14 cellular contexts compared by ENCODE assay signal in the genomic region with DNA sequence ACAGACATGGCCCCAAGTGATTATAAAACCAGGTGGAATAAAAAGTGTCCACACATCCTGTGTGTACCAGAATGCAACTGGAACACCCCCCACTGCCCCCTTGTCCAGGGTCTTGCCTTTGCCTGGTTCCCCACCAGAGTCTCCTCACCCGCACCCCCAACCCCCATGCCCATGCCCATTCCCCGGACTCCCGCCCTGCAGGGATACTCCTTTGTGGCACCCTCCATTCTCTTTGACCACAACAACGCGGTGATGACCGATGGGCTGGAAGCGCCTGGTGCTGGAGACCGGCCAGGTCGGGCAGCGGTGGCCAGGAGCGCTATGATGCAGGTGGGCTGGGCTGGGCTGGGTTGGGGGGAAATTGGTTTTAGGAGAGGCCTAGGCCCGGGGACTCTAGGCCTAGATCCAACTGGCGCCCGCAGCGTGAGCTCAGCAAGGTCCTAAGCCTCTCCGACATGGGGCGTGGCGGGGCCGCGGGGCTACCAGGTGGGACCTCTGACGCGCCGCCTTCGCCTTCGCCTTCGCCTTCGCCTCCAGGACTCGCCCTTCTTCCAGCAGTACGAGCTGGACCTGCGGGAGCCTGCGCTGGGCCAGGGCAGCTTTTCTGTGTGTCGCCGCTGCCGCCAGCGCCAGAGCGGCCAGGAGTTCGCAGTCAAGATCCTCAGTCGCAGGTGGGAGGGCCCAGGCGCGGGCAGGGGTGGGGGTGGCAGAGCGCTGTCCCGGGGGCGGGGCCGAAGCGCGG. TPM values are rescaled to one million over a fixed set of nuclear protein-coding genes. Genes with fewer than 3 reads are reported as not detected.
DNase-seq lines count a peak whose midpoint lies in the region; ATAC-seq and TF ChIP-seq lines count a peak whose summit lies in the region.
"Had no signal": no experiment of that assay in that cellular context is flagged by ENCODE, and none has a peak within 500 bp of the region (broad histone marks: within the 10 kb centered on the region; RNA-seq: fewer than 3 reads in every experiment).

No MANE protein-coding gene starts in this region.

- no peaks in the 10 kb centered on the region for H3K27me3 ChIP-seq in GM23338 (ENCODE audit: insufficient read depth)
- H3K27me3 ChIP-seq in IMR-90 (ENCODE audit: control insufficient read depth, insufficient read depth, low read length): no peaks in the 10 kb centered on the region
- no peaks in the 10 kb centered on the region for H3K27me3 ChIP-seq in osteoblast (ENCODE audit: insufficient read depth, low read length)
- H3K27me3 ChIP-seq: BLaER1 had no signal

- H3K4me1 Mint-ChIP-seq in GM23338: peaks cover 6% of the 10 kb centered on the region; the same call in 2 of the 3 replicates
- H3K4me1 Mint-ChIP-seq in activated naive CD8-positive, alpha-beta T cell treated with anti-CD3 and anti-CD28 coated beads for 36 hours: peaks cover 2% of the 10 kb centered on the region

- no peak overlapping the region for H3K56ac ChIP-seq in IMR-90 (ENCODE audit: extremely low read depth, insufficient read depth, low read length)

- no peak overlapping the region for H2BK15ac ChIP-seq in IMR-90 (ENCODE audit: low read depth, low read length)

- H3K4me1 ChIP-seq in GM23338 (ENCODE audit: insufficient read depth) (peaks cover 17% of the 10 kb centered on the region), IMR-90 (ENCODE audit: control insufficient read depth, insufficient read depth, low read length) (no peaks in the 10 kb centered on the region), osteoblast (ENCODE audit: insufficient read depth, low read length) (no peaks in the 10 kb centered on the region)

- no peak overlapping the region for H3K9ac ChIP-seq in IMR-90 (ENCODE audit: low read depth, low read length)
- H3K9ac ChIP-seq: BLaER1 had no signal

- WGBS in IMR-90 (ENCODE audit: extremely low coverage in 2 of 2, insufficient read length in 1 of 2), 2 experiments: 86% methylated on average over 33 of the region's 46 CpGs; no CpG with 5 or more reads in 1 of the 2 experiments

- no peak overlapping the region for H4K8ac ChIP-seq in IMR-90 (ENCODE audit: low read depth in 2 of 2, low read length in 2 of 2)

- H3K9me2 ChIP-seq in GM23338 (ENCODE audit: insufficient read depth): no peaks in the 10 kb centered on the region

- no peak for TF ChIP-seq RAD21 in IMR-90 (IDR thresholded peaks at IDR 0.05; ENCODE audit: low read length)

- H3K27ac Mint-ChIP-seq in GM23338: no peak overlapping the region
- H3K27ac Mint-ChIP-seq in activated naive CD8-positive, alpha-beta T cell treated with anti-CD3 and anti-CD28 coated beads for 36 hours: no peak overlapping the region
- H3K27ac Mint-ChIP-seq: CD4-positive, alpha-beta memory T cell had no signal

- no peak for TF ChIP-seq POLR2A in IMR-90 (IDR thresholded peaks at IDR 0.05; ENCODE audit: low read depth, low read length)

- no peaks in the 10 kb centered on the region; the same call in 2 of the 3 replicates for H3K9me3 Mint-ChIP-seq in GM23338
- H3K9me3 Mint-ChIP-seq in activated naive CD8-positive, alpha-beta T cell treated with anti-CD3 and anti-CD28 coated beads for 36 hours: no peaks in the 10 kb centered on the region

- peaks cover 23% of the 10 kb centered on the region for H3K36me3 Mint-ChIP-seq in GM23338 (ENCODE audit: low read depth)
- H3K36me3 Mint-ChIP-seq in activated naive CD8-positive, alpha-beta T cell treated with anti-CD3 and anti-CD28 coated beads for 36 hours: peaks cover 18% of the 10 kb centered on the region

- POLR2A ChIA-PET in IMR-90 (lab: Charles Lee; ENCODE audit: unreplicated experiment): no interaction called here

- peaks cover 21% of the 10 kb centered on the region for H3K27me3 Mint-ChIP-seq in GM23338 (ENCODE audit: insufficient read depth, low read depth, poor library complexity)
- H3K27me3 Mint-ChIP-seq in activated naive CD8-positive, alpha-beta T cell treated with anti-CD3 and anti-CD28 coated beads for 36 hours: no peaks in the 10 kb centered on the region
- H3K27me3 Mint-ChIP-seq: CD4-positive, alpha-beta memory T cell had no signal

- in situ Hi-C loops in IMR-90 (cut with MboI; ENCODE audit: low sequenced_read_pairs): no loop called here

- H3K27ac ChIP-seq in GM23338 (ENCODE audit: low read depth) (no peak overlapping the region), IMR-90 (ENCODE audit: insufficient read depth, low read length) (no peak overlapping the region), osteoblast (ENCODE audit: low read depth, low read length) (no peak overlapping the region)
- H3K27ac ChIP-seq: BLaER1 had no signal

- H2BK20ac ChIP-seq in IMR-90 (ENCODE audit: low read depth, low read length): no peak overlapping the region

- H3K4me2 ChIP-seq in GM23338: peak overlapping the region; percentile 65
- no peak overlapping the region for H3K4me2 ChIP-seq in IMR-90 (ENCODE audit: low read depth, low read length)
- H3K4me2 ChIP-seq in osteoblast (ENCODE audit: insufficient read depth, low read length): no peak overlapping the region
- H3K4me2 ChIP-seq: BLaER1 had no signal

- H3K4me3 Mint-ChIP-seq in GM23338: peak overlapping the region; percentile 59; the same call in 2 of the 3 replicates
- H3K4me3 Mint-ChIP-seq in activated naive CD8-positive, alpha-beta T cell treated with anti-CD3 and anti-CD28 coated beads for 36 hours: no peak overlapping the region
- H3K4me3 Mint-ChIP-seq: CD14-positive monocyte; CD4-positive, alpha-beta memory T cell had no signal

- intact Hi-C loops in IMR-90 (cut with micrococcal nuclease): no loop called here

- dilution Hi-C loops in IMR-90 (cut with HindIII; ENCODE audit: low sequenced_read_pairs, unreplicated experiment): no loop called here

- H4K20me1 ChIP-seq in GM23338 (replicated peaks; ENCODE audit: insufficient read depth): no peaks in the 10 kb centered on the region; the same call in 1 of the 2 replicates
- H4K20me1 ChIP-seq in IMR-90 (ENCODE audit: insufficient read depth, low read length): no peaks in the 10 kb centered on the region
- H4K20me1 ChIP-seq in osteoblast (ENCODE audit: insufficient read depth, low read length): peaks cover 4% of the 10 kb centered on the region
- H4K20me1 ChIP-seq: BLaER1 had no signal

- H3K9me3 ChIP-seq in IMR-90 (ENCODE audit: control insufficient read depth, insufficient read depth, low read length) (no peaks in the 10 kb centered on the region; the same call in 1 of the 2 replicates), osteoblast (ENCODE audit: low read depth, low read length) (no peaks in the 10 kb centered on the region)

- no peak overlapping the region for H3K18ac ChIP-seq in IMR-90 (ENCODE audit: low read depth, low read length)

- no peak overlapping the region for H2BK120ac ChIP-seq in IMR-90 (ENCODE audit: low read depth, low read length)

- peaks cover 16% of the 10 kb centered on the region; the same call in 1 of the 2 replicates for H3F3A ChIP-seq in GM23338 (replicated peaks; ENCODE audit: low read depth)

- H3K9me1 ChIP-seq in IMR-90 (ENCODE audit: insufficient read depth, low read length): peaks cover 4% of the 10 kb centered on the region; the same call in 1 of the 2 replicates

- TF ChIP-seq CTCF in GM23338 (conservative IDR thresholded peaks at IDR 0.05; ENCODE audit: low read depth in 2 of 2) (no peak), IMR-90 (conservative IDR thresholded peaks at IDR 0.05; ENCODE audit: low read depth, low read length) (no peak), osteoblast (IDR thresholded peaks at IDR 0.05; ENCODE audit: extremely low read depth, low read depth, low read length) (no peak)

- no TSS peak for BruUV-seq in IMR-90 (replicated peaks; lab: Mats Ljungman, UMichigan)

- no peak overlapping the region for H4K5ac ChIP-seq in IMR-90 (ENCODE audit: low read depth, low read length)

- H3K79me2 ChIP-seq in GM23338 (replicated peaks; ENCODE audit: insufficient read depth): no peaks in the 10 kb centered on the region
- H3K79me2 ChIP-seq in osteoblast (ENCODE audit: insufficient read depth, low read length): no peaks in the 10 kb centered on the region

- H3K36me3 ChIP-seq in GM23338 (ENCODE audit: insufficient read depth) (no peaks in the 10 kb centered on the region), IMR-90 (ENCODE audit: control insufficient read depth, insufficient read depth, low read length) (peaks cover 49% of the 10 kb centered on the region), osteoblast (ENCODE audit: insufficient read depth, low read length) (peaks cover 43% of the 10 kb centered on the region)

- H3K14ac ChIP-seq in IMR-90 (replicated peaks; ENCODE audit: low read depth, low read length): no peak overlapping the region

- H2BK5ac ChIP-seq in IMR-90 (ENCODE audit: low read depth, low read length, poor library complexity, severe bottlenecking): no peak overlapping the region

- DNase-seq in GM23338 (ENCODE audit: low spot score): peak; percentile 70
- no peak for DNase-seq in IMR-90
- DNase-seq in epidermal melanocyte (ENCODE audit: insufficient read length, low spot score): peak; percentile 13
- peak; percentile 44 for DNase-seq in osteoblast (ENCODE audit: insufficient read length, low spot score, missing footprints)
- no peak for DNase-seq in activated naive CD8-positive, alpha-beta T cell treated with anti-CD3 and anti-CD28 coated beads for 36 hours
- DNase-seq: CD4-positive, alpha-beta memory T cell; DMS153; DMS79; GDM1; KBM-7 had no signal

- H2AFZ ChIP-seq in GM23338: 0 out of 2 replicates have a peak overlapping the region, but pooled peaks have one; percentile 23
- peak overlapping the region; percentile 15 for H2AFZ ChIP-seq in IMR-90 (replicated peaks; ENCODE audit: low read length, poor library complexity)
- H2AFZ ChIP-seq in osteoblast (ENCODE audit: low read length): no peak overlapping the region

- peak overlapping the region; percentile 49 for H3K4me3 ChIP-seq in GM23338
- no peak overlapping the region for H3K4me3 ChIP-seq in IMR-90 (ENCODE audit: insufficient read depth, low read depth, low read length)
- H3K4me3 ChIP-seq in osteoblast (ENCODE audit: insufficient read depth, low read length): no peak overlapping the region
- H3K4me3 ChIP-seq: BLaER1 had no signal

- H3K23ac ChIP-seq in IMR-90 (ENCODE audit: low read depth, low read length): no peak overlapping the region

- H4K91ac ChIP-seq in IMR-90 (ENCODE audit: insufficient read depth, low read depth, low read length): no peak overlapping the region

- H3K4ac ChIP-seq in IMR-90 (ENCODE audit: low read depth, low read length): no peak overlapping the region

- ATAC-seq in GM23338 (peak; percentile 34), IMR-90 (ENCODE audit: low read depth) (no peak), HG03521 (IDR thresholded peaks at IDR 0.05; ENCODE audit: unreplicated experiment) (no peak), GM18520 (IDR thresholded peaks at IDR 0.05; ENCODE audit: unreplicated experiment) (no peak)

- H3K79me1 ChIP-seq in IMR-90 (ENCODE audit: low read depth in 1 of 2, low read length in 2 of 2): peaks cover 2 to 23% of the 10 kb centered on the region in 2 experiments; a peak in 3 of 4 replicates

- H2AK9ac ChIP-seq in IMR-90 (replicated peaks; ENCODE audit: low read depth, low read length, poor library complexity): no peak overlapping the region

- no peak overlapping the region for H2AK5ac ChIP-seq in IMR-90 (ENCODE audit: low read depth, low read length)

- CTCF ChIA-PET in IMR-90 (lab: Yijun Ruan, JAX): no interaction called here

RNA-seq across cellular contexts. Expression of a gene that starts 9.1 kb away (rescaled TPM):
- total RNA-seq in GM23338 (2014; rRNA removed; shearing (Covaris generic)): 18.6 and 19.9 TPM in 2 replicates
- 3.5 and 4.1 TPM in 2 replicates for polyA plus RNA-seq in GM23338 (2016; fragmentation: Nextera tagmentation; extraction: Ambion mirVana)
- total RNA-seq in IMR-90 (2012; rRNA removed): 43.3 and 52.9 TPM in 2 replicates
- polyA plus RNA-seq in IMR-90 (2012; rRNA removed): 38.8 and 46.7 TPM in 2 replicates
- polyA plus RNA-seq in IMR-90 (2012; cell fraction: cytosol; rRNA removed): 36.4 and 60.6 TPM in 2 replicates
- polyA plus RNA-seq in IMR-90 (2012; cell fraction: nucleus; rRNA removed; ENCODE audit: low replicate concordance): 52.0 and 125 TPM in 2 replicates
- total RNA-seq in osteoblast: 35.9 and 39.4 TPM in 2 replicates
- 10 to 100 TPM; 20.3 to 24.5 TPM for total RNA-seq in activated naive CD8-positive, alpha-beta T cell treated with anti-CD3 and anti-CD28 coated beads for 36 hours

RNA-seq across cellular contexts. Expression of a gene that starts 28.1 kb away (rescaled TPM):
- total RNA-seq in GM23338 (2014; rRNA removed; shearing (Covaris generic)): 12.1 and 12.3 TPM in 2 replicates
- 5.9 and 6.8 TPM in 2 replicates for polyA plus RNA-seq in GM23338 (2016; fragmentation: Nextera tagmentation; extraction: Ambion mirVana)
- total RNA-seq in IMR-90 (2012; rRNA removed): 1.3 and 1.7 TPM in 2 replicates
- polyA plus RNA-seq in IMR-90 (2012; rRNA removed): 2.5 and 3.1 TPM in 2 replicates
- polyA plus RNA-seq in IMR-90 (2012; cell fraction: cytosol; rRNA removed): 2.6 and 2.9 TPM in 2 replicates
- 2.4 and 3.8 TPM in 2 replicates for polyA plus RNA-seq in IMR-90 (2012; cell fraction: nucleus; rRNA removed; ENCODE audit: low replicate concordance)
- 0.29 and 1.4 TPM in 2 replicates for total RNA-seq in osteoblast
- total RNA-seq in activated naive CD8-positive, alpha-beta T cell treated with anti-CD3 and anti-CD28 coated beads for 36 hours: 10 to 100 TPM; 73.5 to 74.5 TPM

RNA-seq across cellular contexts. Expression of a gene that starts 50.2 kb away (rescaled TPM):
- 202 and 212 TPM in 2 replicates for total RNA-seq in GM23338 (2014; rRNA removed; shearing (Covaris generic))
- polyA plus RNA-seq in GM23338 (2016; fragmentation: Nextera tagmentation; extraction: Ambion mirVana): 300 and 312 TPM in 2 replicates
- 120 and 160 TPM in 2 replicates for total RNA-seq in IMR-90 (2012; rRNA removed)
- 292 and 332 TPM in 2 replicates for polyA plus RNA-seq in IMR-90 (2012; rRNA removed)
- polyA plus RNA-seq in IMR-90 (2012; cell fraction: cytosol; rRNA removed): 766 and 775 TPM in 2 replicates
- 159 and 265 TPM in 2 replicates for polyA plus RNA-seq in IMR-90 (2012; cell fraction: nucleus; rRNA removed; ENCODE audit: low replicate concordance)
- 238 and 245 TPM in 2 replicates for total RNA-seq in osteoblast
- 100 to 1,000 TPM; 111 to 116 TPM for total RNA-seq in activated naive CD8-positive, alpha-beta T cell treated with anti-CD3 and anti-CD28 coated beads for 36 hours

RNA-seq across cellular contexts. Expression of a gene that starts 50.7 kb away (rescaled TPM):
- total RNA-seq in GM23338 (2014; rRNA removed; shearing (Covaris generic)): 298 and 349 TPM in 2 replicates
- polyA plus RNA-seq in GM23338 (2016; fragmentation: Nextera tagmentation; extraction: Ambion mirVana) (927 and 1,003 TPM in 2 replicates), IMR-90 (2012; rRNA removed) (173 and 206 TPM in 2 replicates)
- total RNA-seq in IMR-90 (2012; rRNA removed) (202 and 206 TPM in 2 replicates), osteoblast (104 and 123 TPM in 2 replicates)
- 669 and 1,019 TPM in 2 replicates for polyA plus RNA-seq in IMR-90 (2012; cell fraction: cytosol; rRNA removed)
- polyA plus RNA-seq in IMR-90 (2012; cell fraction: nucleus; rRNA removed; ENCODE audit: low replicate concordance): 158 and 162 TPM in 2 replicates
- 100 to 1,000 TPM; 235 to 248 TPM for total RNA-seq in activated naive CD8-positive, alpha-beta T cell treated with anti-CD3 and anti-CD28 coated beads for 36 hours

Comparison
In these comparisons a context has a peak if more than half of its experiments do, and no peak if none do; other contexts are left out.
1. DNase-seq: peak in GM23338 (single experiment), epidermal melanocyte (single experiment) and osteoblast (single experiment); none in IMR-90 (single experiment) and activated naive CD8-positive, alpha-beta T cell treated with anti-CD3 and anti-CD28 coated beads for 36 hours (single experiment).